ENCODE assay signal across 1 cellular context in genomic region chr19:44071824-44072542, GRCh38.
TF ChIP-seq lines count a peak whose summit lies in the region.

ZNF284 (plus strand) TSS chr19:44072159; CDS start chr19:44076390, 4,231 bp downstream.

TF ChIP-seq in HepG2, 621 proteins besides CTCF, POLR2A, EP300 and RAD21 (continued from another document and continues in another):
- TF ChIP-seq MXD4 (CRISPR knock-in tag; IDR thresholded peaks at IDR 0.05) (peak; percentile 66; the same call in 1 of the 2 replicates), ZNF44 (CRISPR knock-in tag; IDR thresholded peaks at IDR 0.05) (no peak; the same call in 1 of the 2 replicates), BHLHE40 (IDR thresholded peaks at IDR 0.05; ENCODE audit: low read length) (no peak), ELF3 (CRISPR knock-in tag; IDR thresholded peaks at IDR 0.05) (peak; percentile 97), ZSCAN5A (CRISPR knock-in tag; IDR thresholded peaks at IDR 0.05; ENCODE audit: borderline replicate concordance) (no peak; the same call in 1 of the 2 replicates), RBAK (CRISPR knock-in tag; IDR thresholded peaks at IDR 0.05) (no peak), FOXA1 (IDR thresholded peaks at IDR 0.05) (no peak), FOXA1 (CRISPR knock-in tag; IDR thresholded peaks at IDR 0.05) (no peak), KDM4B (CRISPR knock-in tag; IDR thresholded peaks at IDR 0.05) (0 out of 2 replicates have a peak, but pooled peaks have one; percentile 34), REST (IDR thresholded peaks at IDR 0.05; ENCODE audit: borderline replicate concordance in 1 of 2, low read depth in 1 of 2, low read length in 2 of 2) (no peak), TBX2 (CRISPR knock-in tag; IDR thresholded peaks at IDR 0.05; ENCODE audit: borderline replicate concordance) (peak; percentile 50; the same call in 1 of the 2 replicates), ZNF556 (CRISPR knock-in tag; IDR thresholded peaks at IDR 0.05; ENCODE audit: borderline replicate concordance) (peak; percentile 46; the same call in 1 of the 2 replicates), ZNF264 (CRISPR knock-in tag; IDR thresholded peaks at IDR 0.05) (0 out of 2 replicates have a peak, but pooled peaks have one; percentile 13), ZBTB20 (CRISPR knock-in tag; IDR thresholded peaks at IDR 0.05; ENCODE audit: borderline replicate concordance, low read depth) (no peak), HMG20B (CRISPR knock-in tag; conservative IDR thresholded peaks at IDR 0.05) (no peak), SRSF4 (IDR thresholded peaks at IDR 0.05; ENCODE audit: low read depth, low read length, poor library complexity, severe bottlenecking) (no peak), MAFG (CRISPR knock-in tag; IDR thresholded peaks at IDR 0.05) (no peak), BCL6 (CRISPR knock-in tag; IDR thresholded peaks at IDR 0.05) (peak; percentile 54), ZNF17 (CRISPR knock-in tag; IDR thresholded peaks at IDR 0.05) (no peak), TFDP2 (CRISPR knock-in tag; IDR thresholded peaks at IDR 0.05) (peak; percentile 59; the same call in 1 of the 2 replicates), RFXAP (CRISPR knock-in tag; IDR thresholded peaks at IDR 0.05; ENCODE audit: borderline replicate concordance) (no peak; the same call in 1 of the 2 replicates), GFI1 (CRISPR knock-in tag; IDR thresholded peaks at IDR 0.05; ENCODE audit: borderline replicate concordance) (no peak), ERF (CRISPR knock-in tag; IDR thresholded peaks at IDR 0.05) (peak; percentile 69; the same call in 1 of the 2 replicates), ATF1 (CRISPR knock-in tag; IDR thresholded peaks at IDR 0.05) (peak; percentile 86), ZBTB14 (CRISPR knock-in tag; IDR thresholded peaks at IDR 0.05) (no peak), ZNF367 (CRISPR knock-in tag; IDR thresholded peaks at IDR 0.05; ENCODE audit: borderline replicate concordance) (no peak), NFAT5 (CRISPR knock-in tag; IDR thresholded peaks at IDR 0.05) (0 out of 2 replicates have a peak, but pooled peaks have one; percentile 51), ZNF530 (CRISPR knock-in tag; IDR thresholded peaks at IDR 0.05; ENCODE audit: low read depth) (no peak), HDAC1 (CRISPR knock-in tag; IDR thresholded peaks at IDR 0.05) (peak; percentile 38; the same call in 1 of the 2 replicates), ZNF451 (CRISPR knock-in tag; IDR thresholded peaks at IDR 0.05) (no peak), ZHX1 (CRISPR knock-in tag; IDR thresholded peaks at IDR 0.05; ENCODE audit: low read depth) (no peak), ZEB1 (IDR thresholded peaks at IDR 0.05; ENCODE audit: insufficient replicate concordance, low read depth) (no peak), ZNF432 (CRISPR knock-in tag; IDR thresholded peaks at IDR 0.05; ENCODE audit: borderline replicate concordance) (no peak), ZNF407 (CRISPR knock-in tag; IDR thresholded peaks at IDR 0.05; ENCODE audit: not compliant biosample characterization) (no peak)
